In the genomic region with DNA sequence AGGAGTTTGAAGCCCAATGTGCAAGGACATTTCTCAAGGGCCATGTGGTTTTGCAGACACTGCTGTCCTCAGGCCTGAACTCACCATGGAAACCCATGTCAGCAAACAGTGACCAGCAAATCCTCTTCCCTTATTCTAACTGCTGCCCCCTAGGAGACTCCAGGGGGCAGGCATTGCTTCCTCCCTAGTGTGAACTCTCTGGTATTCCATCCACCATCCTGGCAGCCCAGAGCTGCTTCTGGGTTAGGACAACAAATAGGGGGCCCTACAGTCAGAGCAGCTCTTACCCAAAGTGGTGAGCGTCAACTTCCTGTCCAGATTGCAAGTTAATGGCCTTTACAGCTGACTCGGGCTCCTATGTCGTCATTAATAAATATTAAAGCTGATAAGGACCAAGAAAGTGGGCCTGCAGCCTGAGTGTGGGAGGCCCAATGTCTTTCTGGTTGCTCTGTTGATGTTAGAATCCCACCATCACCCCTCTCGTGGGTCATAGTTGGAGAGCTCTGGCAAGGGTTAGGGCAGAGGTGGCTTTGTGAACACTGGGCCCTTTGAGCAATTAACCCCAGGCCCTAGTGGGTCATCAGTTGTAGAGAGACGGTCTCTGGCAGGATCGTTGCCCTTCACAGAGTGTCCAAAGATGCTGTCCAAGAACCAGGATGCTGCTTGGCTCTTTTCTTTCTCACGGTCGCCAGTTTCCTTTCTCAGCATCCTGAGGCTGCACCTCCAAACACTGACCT, we compare ENCODE assay signal across 16 cellular contexts. TPM values are rescaled to one million over a fixed set of nuclear protein-coding genes. Genes with fewer than 3 reads are reported as not detected.
A peak's percentile ranks its signal among the peaks of the same experiment; 100 is the strongest.
DNase-seq lines count a peak whose midpoint lies in the region; ATAC-seq lines count a peak whose summit lies in the region.
"Had no signal": no experiment of that assay in that cellular context is flagged by ENCODE, and none has a peak within 500 bp of the region (broad histone marks: within the 10 kb centered on the region; RNA-seq: fewer than 3 reads in every experiment).

No MANE protein-coding gene starts in this region.

- no peak for ATAC-seq in GM19328 (IDR thresholded peaks at IDR 0.05; ENCODE audit: unreplicated experiment)
- ATAC-seq: stimulated activated memory B cell treated with anti-CD40 and anti-IgM and Interleukin-4, amounts not matched to agents 10 μg/mL and 1 μg/mL and 100 μg/mL, for 72 hours had no signal

- peak; percentile 45 for DNase-seq in AG08396 (ENCODE audit: low spot score)
- peak; percentile 20 for DNase-seq in HT1080 (ENCODE audit: low read depth)
- DNase-seq in dermis blood vessel endothelial cell: peak; percentile 28
- peak; percentile 23 for DNase-seq in iris pigment epithelial cell (ENCODE audit: low read depth)
- DNase-seq in activated CD8-positive, alpha-beta memory T cell treated with anti-CD3 and anti-CD28 coated beads for 24 hours: no peak
- DNase-seq in head of caudate nucleus: no peak
- no peak for DNase-seq in cerebellar cortex (ENCODE audit: low spot score)
- DNase-seq: activated CD4-positive, alpha-beta memory T cell treated with anti-CD3 and anti-CD28 coated beads, Interleukin-2, amount 10 ng/mL, durations not matched to agents 7 days and 5 days; activated naive CD4-positive, alpha-beta T cell; DND-41; NCI-H1436 treated with DMSO at 0.1 percent for 48 hours; NCI-H446 treated with DMSO at 0.1 percent for 48 hours; stimulated activated CD4-positive, alpha-beta T cell treated with anti-CD3 and anti-CD28 coated beads, Interleukin-2, amount 100 ng/mL, for 24 hours had no signal

- intact Hi-C loops in head of caudate nucleus (cut with DNase I): loop anchor here (10.0 kb wide), 1 partner anchor 381 kb away; no protein-coding TSS in a partner anchor

RNA-seq across cellular contexts. Expression of gene TGM4, which starts 41.5 kb away (rescaled TPM):
- total RNA-seq in HT1080 (2014; rRNA removed; shearing (Covaris generic)): 0.03 TPM in 1 of 2 replicates, not detected in the other
- polyA plus RNA-seq in HT1080 (2015; cell fraction: cytosol; rRNA removed): 0.05 and 0.09 TPM in 2 replicates
- polyA plus RNA-seq in HT1080 (2015; cell fraction: nucleus; rRNA removed): 0.03 TPM in 1 of 2 replicates, not detected in the other
- total RNA-seq in dermis blood vessel endothelial cell: 0.14 TPM in 1 of 2 replicates, not detected in the other
- total RNA-seq: activated CD4-positive, alpha-beta memory T cell treated with anti-CD3 and anti-CD28 coated beads, Interleukin-2, amount 10 ng/mL, durations not matched to agents 7 days and 5 days; T-helper 2 cell treated with Interferon-gamma antibody and Interleukin-4, amounts not matched to agents 100 ng/mL and 5 ng/mL, for 36 hours had no signal

RNA-seq across cellular contexts. Expression of gene TMEM42, which starts 54.2 kb away (rescaled TPM):
- 4.4 and 5.4 TPM in 2 replicates for total RNA-seq in HT1080 (2014; rRNA removed; shearing (Covaris generic))
- polyA plus RNA-seq in HT1080 (2015; cell fraction: cytosol; rRNA removed): 7.6 and 12.9 TPM in 2 replicates
- 10.5 and 14.1 TPM in 2 replicates for polyA plus RNA-seq in HT1080 (2015; cell fraction: nucleus; rRNA removed)
- 9.2 and 14.3 TPM in 2 replicates for total RNA-seq in dermis blood vessel endothelial cell

Comparison
In these comparisons a context has a peak if more than half of its experiments do, and no peak if none do; other contexts are left out.
1. DNase-seq: peak in AG08396 (single experiment), HT1080 (single experiment), dermis blood vessel endothelial cell (single experiment) and iris pigment epithelial cell (single experiment); none in activated CD8-positive, alpha-beta memory T cell treated with anti-CD3 and anti-CD28 coated beads for 24 hours (single experiment), head of caudate nucleus (0 of 42) and cerebellar cortex (single experiment).